13 cellular contexts compared by ENCODE assay signal in genomic region chr4:168907119-168907698, GRCh38.
DNase-seq lines count a peak whose midpoint lies in the region; ATAC-seq and TF ChIP-seq lines count a peak whose summit lies in the region.
"Had no signal": no experiment of that assay in that cellular context is flagged by ENCODE, and none has a peak within 500 bp of the region (broad histone marks: within the 10 kb centered on the region; RNA-seq: fewer than 3 reads in every experiment).

No MANE protein-coding gene starts in this region.

- intact Hi-C loops in right cardiac atrium (cut with DNase I) = no loop called here

- DNase-seq in GM03348 (ENCODE audit: low spot score) (peak; percentile 23), right cardiac atrium (peak in 1 of 3 donors; percentile 68), skeletal muscle cell (ENCODE audit: low read depth) (peak; percentile 48), Ammon's horn (ENCODE audit: low spot score) (no peak), KBM-7 (no peak), SKM-1 treated with dmso at 0.1 percent for 144 hours (lab: John Stamatoyannopoulos, UW; ENCODE audit: unreplicated experiment) (no peak)
- DNase-seq: CD8-positive, alpha-beta T cell; effector CD4-positive, alpha-beta T cell; stimulated activated CD4-positive, alpha-beta T cell treated with anti-CD3 and anti-CD28 coated beads, Interleukin-12 subunit alpha, Interleukin-12 subunit beta, amount 100 ng/mL, for 4 hours; stimulated activated CD8-positive, alpha-beta memory T cell treated with anti-CD3 and anti-CD28 coated beads, Interleukin-4, amount 100 ng/mL, for 48 hours; T1000 had no signal

- H3K9me3 ChIP-seq in right cardiac atrium (ENCODE audit: control insufficient read depth, low read length) = no peaks in the 10 kb centered on the region

- peaks cover 6% of the 10 kb centered on the region for H3K4me1 ChIP-seq in right cardiac atrium (ENCODE audit: control insufficient read depth, insufficient read depth, low read length)

- H3K27ac ChIP-seq in right cardiac atrium (ENCODE audit: low read length) = peak overlapping the region; percentile 81

- in situ Hi-C loops in KBM-7 (cut with MboI; ENCODE audit: low pct_unique_long_range_greater_than_20kb, low sequenced_read_pairs) = loop anchor here (25.0 kb wide), 1 partner anchor 720 kb away; no protein-coding TSS in a partner anchor

- no peak overlapping the region for H3K4me3 ChIP-seq in right cardiac atrium (ENCODE audit: low read length)
- H3K4me3 ChIP-seq in skeletal muscle cell (ENCODE audit: low read depth, low read length) = no peak overlapping the region

- peak; percentile 18 for ATAC-seq in SK-N-SH treated with all-trans-retinoic acid at 6 μM for 48 hours
- ATAC-seq in right cardiac atrium = peak; percentile 55 to 69
- ATAC-seq in GM19035 (IDR thresholded peaks at IDR 0.05; ENCODE audit: unreplicated experiment) = no peak
- ATAC-seq: CD8-positive, alpha-beta T cell had no signal

- H3K27me3 ChIP-seq in right cardiac atrium (ENCODE audit: control insufficient read depth, insufficient read depth) = no peaks in the 10 kb centered on the region

- WGBS in right cardiac atrium = 77% methylated on average over 2 of the region's 2 CpGs

TF ChIP-seq in SK-N-SH treated with all-trans-retinoic acid at 6 μM for 48 hours, 23 proteins besides CTCF, POLR2A, EP300 and RAD21:
- TF ChIP-seq ZNF8 (CRISPR knock-in tag; IDR thresholded peaks at IDR 0.05) (no peak), PPARA (CRISPR knock-in tag; IDR thresholded peaks at IDR 0.05; ENCODE audit: borderline replicate concordance) (no peak), CSDC2 (CRISPR knock-in tag; IDR thresholded peaks at IDR 0.05) (no peak), TOX (CRISPR knock-in tag; IDR thresholded peaks at IDR 0.05; ENCODE audit: borderline replicate concordance) (no peak), ZFP3 (CRISPR knock-in tag; IDR thresholded peaks at IDR 0.05) (no peak), RARB (CRISPR knock-in tag; IDR thresholded peaks at IDR 0.05) (no peak), ZFP30 (CRISPR knock-in tag; IDR thresholded peaks at IDR 0.05) (no peak), ZNF565 (CRISPR knock-in tag; conservative IDR thresholded peaks at IDR 0.05; ENCODE audit: low read depth) (no peak), PATZ1 (CRISPR knock-in tag; IDR thresholded peaks at IDR 0.05; ENCODE audit: borderline replicate concordance) (no peak), ZC3H10 (CRISPR knock-in tag; IDR thresholded peaks at IDR 0.05) (no peak), ESRRG (CRISPR knock-in tag; IDR thresholded peaks at IDR 0.05) (no peak), SNAI2 (CRISPR knock-in tag; IDR thresholded peaks at IDR 0.05) (no peak), OSR1 (CRISPR knock-in tag; IDR thresholded peaks at IDR 0.05) (no peak), TCF4 (CRISPR knock-in tag; IDR thresholded peaks at IDR 0.05; ENCODE audit: borderline replicate concordance) (no peak), ARNTL (CRISPR knock-in tag; IDR thresholded peaks at IDR 0.05; ENCODE audit: borderline replicate concordance, low read depth) (no peak), ISL1 (CRISPR knock-in tag; IDR thresholded peaks at IDR 0.05) (no peak)
- TF ChIP-seq, protein P1, sequence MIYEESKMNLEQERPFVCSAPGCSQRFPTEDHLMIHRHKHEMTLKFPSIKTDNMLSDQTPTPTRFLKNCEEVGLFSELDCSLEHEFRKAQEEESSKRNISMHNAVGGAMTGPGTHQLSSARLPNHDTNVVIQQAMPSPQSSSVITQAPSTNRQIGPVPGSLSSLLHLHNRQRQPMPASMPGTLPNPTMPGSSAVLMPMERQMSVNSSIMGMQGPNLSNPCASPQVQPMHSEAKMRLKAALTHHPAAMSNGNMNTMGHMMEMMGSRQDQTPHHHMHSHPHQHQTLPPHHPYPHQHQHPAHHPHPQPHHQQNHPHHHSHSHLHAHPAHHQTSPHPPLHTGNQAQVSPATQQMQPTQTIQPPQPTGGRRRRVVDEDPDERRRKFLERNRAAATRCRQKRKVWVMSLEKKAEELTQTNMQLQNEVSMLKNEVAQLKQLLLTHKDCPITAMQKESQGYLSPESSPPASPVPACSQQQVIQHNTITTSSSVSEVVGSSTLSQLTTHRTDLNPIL (CRISPR knock-in tag; IDR thresholded peaks at IDR 0.05; ENCODE audit: low read depth) = no peak
- TF ChIP-seq, protein P2, sequence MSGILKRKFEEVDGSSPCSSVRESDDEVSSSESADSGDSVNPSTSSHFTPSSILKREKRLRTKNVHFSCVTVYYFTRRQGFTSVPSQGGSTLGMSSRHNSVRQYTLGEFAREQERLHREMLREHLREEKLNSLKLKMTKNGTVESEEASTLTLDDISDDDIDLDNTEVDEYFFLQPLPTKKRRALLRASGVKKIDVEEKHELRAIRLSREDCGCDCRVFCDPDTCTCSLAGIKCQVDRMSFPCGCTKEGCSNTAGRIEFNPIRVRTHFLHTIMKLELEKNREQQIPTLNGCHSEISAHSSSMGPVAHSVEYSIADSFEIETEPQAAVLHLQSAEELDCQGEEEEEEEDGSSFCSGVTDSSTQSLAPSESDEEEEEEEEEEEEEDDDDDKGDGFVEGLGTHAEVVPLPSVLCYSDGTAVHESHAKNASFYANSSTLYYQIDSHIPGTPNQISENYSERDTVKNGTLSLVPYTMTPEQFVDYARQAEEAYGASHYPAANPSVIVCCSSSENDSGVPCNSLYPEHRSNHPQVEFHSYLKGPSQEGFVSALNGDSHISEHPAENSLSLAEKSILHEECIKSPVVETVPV (CRISPR knock-in tag; IDR thresholded peaks at IDR 0.05) = no peak
- TF ChIP-seq, protein P3, sequence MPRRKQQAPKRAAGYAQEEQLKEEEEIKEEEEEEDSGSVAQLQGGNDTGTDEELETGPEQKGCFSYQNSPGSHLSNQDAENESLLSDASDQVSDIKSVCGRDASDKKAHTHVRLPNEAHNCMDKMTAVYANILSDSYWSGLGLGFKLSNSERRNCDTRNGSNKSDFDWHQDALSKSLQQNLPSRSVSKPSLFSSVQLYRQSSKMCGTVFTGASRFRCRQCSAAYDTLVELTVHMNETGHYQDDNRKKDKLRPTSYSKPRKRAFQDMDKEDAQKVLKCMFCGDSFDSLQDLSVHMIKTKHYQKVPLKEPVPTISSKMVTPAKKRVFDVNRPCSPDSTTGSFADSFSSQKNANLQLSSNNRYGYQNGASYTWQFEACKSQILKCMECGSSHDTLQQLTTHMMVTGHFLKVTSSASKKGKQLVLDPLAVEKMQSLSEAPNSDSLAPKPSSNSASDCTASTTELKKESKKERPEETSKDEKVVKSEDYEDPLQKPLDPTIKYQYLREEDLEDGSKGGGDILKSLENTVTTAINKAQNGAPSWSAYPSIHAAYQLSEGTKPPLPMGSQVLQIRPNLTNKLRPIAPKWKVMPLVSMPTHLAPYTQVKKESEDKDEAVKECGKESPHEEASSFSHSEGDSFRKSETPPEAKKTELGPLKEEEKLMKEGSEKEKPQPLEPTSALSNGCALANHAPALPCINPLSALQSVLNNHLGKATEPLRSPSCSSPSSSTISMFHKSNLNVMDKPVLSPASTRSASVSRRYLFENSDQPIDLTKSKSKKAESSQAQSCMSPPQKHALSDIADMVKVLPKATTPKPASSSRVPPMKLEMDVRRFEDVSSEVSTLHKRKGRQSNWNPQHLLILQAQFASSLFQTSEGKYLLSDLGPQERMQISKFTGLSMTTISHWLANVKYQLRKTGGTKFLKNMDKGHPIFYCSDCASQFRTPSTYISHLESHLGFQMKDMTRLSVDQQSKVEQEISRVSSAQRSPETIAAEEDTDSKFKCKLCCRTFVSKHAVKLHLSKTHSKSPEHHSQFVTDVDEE (CRISPR knock-in tag; IDR thresholded peaks at IDR 0.05) = no peak

Comparison
In these comparisons a context has a peak if more than half of its experiments do, and no peak if none do; other contexts are left out.
1. DNase-seq: peak in GM03348 (single experiment) and skeletal muscle cell (single experiment); none in Ammon's horn (single experiment), KBM-7 (single experiment) and SKM-1 treated with dmso at 0.1 percent for 144 hours (single experiment).